9 cellular contexts compared by ENCODE assay signal in genomic region chr1:1033731-1034437, GRCh38. TPM values are rescaled to one million over a fixed set of nuclear protein-coding genes. Genes with fewer than 3 reads are reported as not detected.
DNase-seq lines count a peak whose midpoint lies in the region; ATAC-seq, FAIRE-seq and TF ChIP-seq lines count a peak whose summit lies in the region.
"Had no signal": no experiment of that assay in that cellular context is flagged by ENCODE, and none has a peak within 500 bp of the region (broad histone marks: within the 10 kb centered on the region; RNA-seq: fewer than 3 reads in every experiment).

No MANE protein-coding gene starts in this region.

- H3K27ac ChIP-seq in OCI-LY7 (ENCODE audit: low read depth, low read length, poor library complexity, severe bottlenecking), result no peak overlapping the region
- no peak overlapping the region for H3K27ac ChIP-seq in esophagus muscularis mucosa (replicated peaks in 1 of 4)
- H3K27ac ChIP-seq in rectal smooth muscle tissue (ENCODE audit: low read depth, low read length), result no peak overlapping the region
- no peak overlapping the region for H3K27ac ChIP-seq in aorta (ENCODE audit: low read depth in 1 of 2, low read length in 2 of 2)
- H3K27ac ChIP-seq in osteoblast (ENCODE audit: low read depth, low read length), result no peak overlapping the region
- H3K27ac ChIP-seq: A549 had no signal

- peaks cover 28% of the 10 kb centered on the region for H3K4me1 ChIP-seq in OCI-LY7 (ENCODE audit: insufficient read depth, low read length, poor library complexity, severe bottlenecking)
- H3K4me1 ChIP-seq in esophagus muscularis mucosa, result peaks cover 19 to 35% (median 27%) of the 10 kb centered on the region in 4 donors
- H3K4me1 ChIP-seq in rectal smooth muscle tissue (ENCODE audit: control insufficient read depth, insufficient read depth, low read length), result no peaks in the 10 kb centered on the region
- H3K4me1 ChIP-seq in aorta (ENCODE audit: control insufficient read depth in 1 of 2, insufficient read depth in 2 of 2, low read length in 2 of 2), result no peaks in the 10 kb centered on the region
- H3K4me1 ChIP-seq in osteoblast (ENCODE audit: insufficient read depth, low read length), result no peaks in the 10 kb centered on the region
- H3K4me1 ChIP-seq: A549 had no signal

- H3K4me3 ChIP-seq in OCI-LY7 (ENCODE audit: low read depth, low read length, poor library complexity, severe bottlenecking) (no peak overlapping the region), esophagus muscularis mucosa (peak overlapping the region; percentile 54 to 69 (median 56)), rectal smooth muscle tissue (ENCODE audit: low read length) (peak overlapping the region; percentile 27), aorta (ENCODE audit: low read length in 2 of 2) (no peak overlapping the region), osteoblast (ENCODE audit: insufficient read depth, low read length) (no peak overlapping the region)
- H3K4me3 ChIP-seq: A549 had no signal

- no peak overlapping the region for H2AFZ ChIP-seq in OCI-LY7 (ENCODE audit: low read length)
- no peak overlapping the region for H2AFZ ChIP-seq in osteoblast (ENCODE audit: low read length)

- TF ChIP-seq POLR2A in esophagus muscularis mucosa (IDR thresholded peaks at IDR 0.05; ENCODE audit: low read depth) (no peak), H54 (IDR thresholded peaks at IDR 0.05; ENCODE audit: low read depth, low read length) (no peak)

- no peaks in the 10 kb centered on the region for H3K79me2 ChIP-seq in OCI-LY7 (ENCODE audit: insufficient read depth, low read depth, low read length)
- no peaks in the 10 kb centered on the region for H3K79me2 ChIP-seq in osteoblast (ENCODE audit: insufficient read depth, low read length)

- TF ChIP-seq EP300 in esophagus muscularis mucosa (IDR thresholded peaks at IDR 0.05), result no peak

- BruUV-seq in OCI-LY7 (replicated peaks; lab: Mats Ljungman, UMichigan), result no TSS peak

- peak overlapping the region; percentile 60; the same call in 1 of the 2 replicates for H3K4me2 ChIP-seq in OCI-LY7 (ENCODE audit: low read length)
- H3K4me2 ChIP-seq in osteoblast (ENCODE audit: insufficient read depth, low read length), result no peak overlapping the region
- H3K4me2 ChIP-seq: A549 had no signal

- H3K9me3 ChIP-seq in OCI-LY7 (ENCODE audit: low read length) (no peaks in the 10 kb centered on the region), esophagus muscularis mucosa (no peaks in the 10 kb centered on the region), aorta (ENCODE audit: control insufficient read depth, low read length) (no peaks in the 10 kb centered on the region), osteoblast (ENCODE audit: low read depth, low read length) (no peaks in the 10 kb centered on the region)
- H3K9me3 ChIP-seq: A549 had no signal

- POLR2A ChIA-PET in OCI-LY7 (lab: Charles Lee), result no interaction called here

- no peaks in the 10 kb centered on the region for H3K9me2 ChIP-seq in OCI-LY7 (ENCODE audit: insufficient read depth, low read length)

- ATAC-seq in aorta (ENCODE audit: low FRiP score), result no peak

- peak; percentile 32 for DNase-seq in NCI-H146 (lab: John Stamatoyannopoulos, UW)
- DNase-seq in NCI-H146 treated with DMSO at 0.1 percent for 48 hours (lab: John Stamatoyannopoulos, UW; ENCODE audit: unreplicated experiment), result no peak
- no peak for DNase-seq in OCI-LY7 (ENCODE audit: low spot score)
- DNase-seq in esophagus muscularis mucosa (ENCODE audit: extremely low spot score), result no peak
- DNase-seq in aorta, result no peak
- no peak for DNase-seq in osteoblast (ENCODE audit: insufficient read length, low spot score, missing footprints)
- DNase-seq in H54 (ENCODE audit: insufficient read length, low spot score), result no peak

- H4K20me1 ChIP-seq in OCI-LY7 (ENCODE audit: insufficient read depth, low read length) (no peaks in the 10 kb centered on the region), osteoblast (ENCODE audit: insufficient read depth, low read length) (peaks cover 18% of the 10 kb centered on the region)

- intact Hi-C loops in OCI-LY7 (cut with micrococcal nuclease; ENCODE audit: unreplicated experiment) (loop anchor here (1.0 to 10.0 kb wide), 7 partner anchors 15 to 273 kb away; partner anchors contain the start of genes ACAP3, B3GALT6, C1orf159 and PERM1), esophagus muscularis mucosa (cut with DNase I) (loop anchor here (5.0 kb wide), 1 partner anchor 258 kb away; no protein-coding TSS in a partner anchor), aorta (cut with DNase I) (no loop called here)

- FAIRE-seq in H54 (lab: Jason Lieb, UNC), result no peak
- FAIRE-seq: A549 had no signal

- 23% methylated on average over 28 of the region's 71 CpGs for WGBS in esophagus muscularis mucosa
- WGBS in aorta, 2 donors, result 10 to 15% methylated on average over 51 to 71 of the region's 71 CpGs

- H3K36me3 ChIP-seq in OCI-LY7 (ENCODE audit: insufficient read depth, low read length) (no peaks in the 10 kb centered on the region), esophagus muscularis mucosa (peaks cover 0 to 6% (median 0%) of the 10 kb centered on the region in 4 donors), rectal smooth muscle tissue (ENCODE audit: control insufficient read depth, insufficient read depth, low read length) (no peaks in the 10 kb centered on the region), aorta (ENCODE audit: control insufficient read depth in 1 of 2, insufficient read depth in 2 of 2, low read length in 1 of 2) (no peaks in the 10 kb centered on the region), osteoblast (ENCODE audit: insufficient read depth, low read length) (no peaks in the 10 kb centered on the region)

- H3K27me3 ChIP-seq in esophagus muscularis mucosa (peaks cover 10 to 58% (median 13%) of the 10 kb centered on the region in 4 donors), rectal smooth muscle tissue (ENCODE audit: control insufficient read depth, insufficient read depth, low read length) (peaks cover 12% of the 10 kb centered on the region), aorta (ENCODE audit: control insufficient read depth in 1 of 2, insufficient read depth in 2 of 2, low read length in 1 of 2) (no peaks in the 10 kb centered on the region), osteoblast (ENCODE audit: insufficient read depth, low read length) (peaks cover 20% of the 10 kb centered on the region)

- no peak overlapping the region for H3K9ac ChIP-seq in rectal smooth muscle tissue (ENCODE audit: low read length)

- CTCF ChIA-PET in OCI-LY7 (lab: Charles Lee; ENCODE audit: unreplicated experiment), result no interaction called here

- TF ChIP-seq CTCF in OCI-LY7 (conservative IDR thresholded peaks at IDR 0.05; ENCODE audit: low read length) (no peak), esophagus muscularis mucosa (IDR thresholded peaks at IDR 0.05) (no peak), osteoblast (IDR thresholded peaks at IDR 0.05; ENCODE audit: extremely low read depth, low read depth, low read length) (no peak)

RNA-seq across cellular contexts. Expression of gene AGRN, which starts 14.0 kb away (rescaled TPM):
- total RNA-seq in OCI-LY7 (2014; rRNA removed; shearing (Covaris generic)), result 2.2 and 2.7 TPM in 2 replicates
- total RNA-seq in OCI-LY7 (2022) (9.1 and 9.8 TPM in 2 replicates), esophagus muscularis mucosa (10 to 100 TPM; 17.0 to 31.6 (median 22.6) TPM), aorta (10 to 100 TPM; 25.1 to 38.6 TPM), osteoblast (14.7 and 30.0 TPM in 2 replicates)
- polyA plus RNA-seq in aorta, result 10 to 100 TPM in 1 of 2 donors, 1 to 10 TPM in 1; 4.3 to 20.1 TPM

RNA-seq across cellular contexts. Expression of gene ISG15, which starts 20.6 kb away (rescaled TPM):
- 99.9 and 110 TPM in 2 replicates for total RNA-seq in OCI-LY7 (2014; rRNA removed; shearing (Covaris generic))
- 53.4 and 65.4 TPM in 2 replicates for total RNA-seq in OCI-LY7 (2022)
- 10 to 100 TPM; 39.4 to 74.9 (median 41.1) TPM for total RNA-seq in esophagus muscularis mucosa
- total RNA-seq in aorta, result 10 to 100 TPM; 34.4 to 40.8 TPM
- 100 to 1,000 TPM in 1 of 2 donors, 10 to 100 TPM in 1; 79.5 to 104 TPM for polyA plus RNA-seq in aorta
- total RNA-seq in osteoblast, result 55.4 and 90.5 TPM in 2 replicates

RNA-seq across cellular contexts. Expression of gene HES4, which starts 34.0 kb away (rescaled TPM):
- total RNA-seq in OCI-LY7 (2014; rRNA removed; shearing (Covaris generic)), result not detected in 2 replicates
- total RNA-seq in OCI-LY7 (2022) (not detected in 2 replicates), esophagus muscularis mucosa (10 to 100 TPM; 37.8 to 90.4 (median 65.0) TPM), aorta (10 to 100 TPM; 31.3 to 47.5 TPM), osteoblast (0.29 and 0.72 TPM in 2 replicates)
- polyA plus RNA-seq in aorta, result 10 to 100 TPM in 1 of 2 donors, 1 to 10 TPM in 1; 3.6 to 82.3 TPM

RNA-seq across cellular contexts. Expression of gene RNF223, which starts 40.2 kb away (rescaled TPM):
- not detected in 2 replicates for total RNA-seq in OCI-LY7 (2014; rRNA removed; shearing (Covaris generic))
- total RNA-seq in OCI-LY7 (2022), result not detected in 2 replicates
- not detected for total RNA-seq in esophagus muscularis mucosa
- not detected for total RNA-seq in aorta
- polyA plus RNA-seq in aorta, result not detected
- not detected in 2 replicates for total RNA-seq in osteoblast

RNA-seq across cellular contexts. Expression of gene PERM1, which starts 52.0 kb away (rescaled TPM):
- total RNA-seq in OCI-LY7 (2014; rRNA removed; shearing (Covaris generic)), result not detected in 2 replicates
- total RNA-seq in OCI-LY7 (2022) (not detected in 2 replicates), esophagus muscularis mucosa (under 1 TPM; 0.11 to 0.50 (median 0.30) TPM), aorta (under 1 TPM; 0.42 to 0.49 TPM), osteoblast (not detected in 2 replicates)
- 1 to 10 TPM in 1 of 2 donors, under 1 TPM in 1; 0.50 to 1.5 TPM for polyA plus RNA-seq in aorta

Comparison
In these comparisons a context has a peak if more than half of its experiments do, and no peak if none do; other contexts are left out.
1. H3K4me3 ChIP-seq: peak in esophagus muscularis mucosa (4 of 4) and rectal smooth muscle tissue (single experiment); none in OCI-LY7 (single experiment), aorta (0 of 2) and osteoblast (single experiment).
2. RNA of gene HES4, which starts 34.0 kb away (total RNA-seq): 37.8 to 90.4 TPM in esophagus muscularis mucosa and 31.3 to 47.5 TPM in aorta; 0.29 to 0.72 TPM in osteoblast and not detected in OCI-LY7; every median in the first group is over 10 times any median in the second.
3. intact Hi-C loops: an anchor here in OCI-LY7 (1.0 to 10.0 kb wide) and esophagus muscularis mucosa (5.0 kb wide); none called in aorta.